17 cellular contexts compared by ENCODE assay signal in the genomic region with DNA sequence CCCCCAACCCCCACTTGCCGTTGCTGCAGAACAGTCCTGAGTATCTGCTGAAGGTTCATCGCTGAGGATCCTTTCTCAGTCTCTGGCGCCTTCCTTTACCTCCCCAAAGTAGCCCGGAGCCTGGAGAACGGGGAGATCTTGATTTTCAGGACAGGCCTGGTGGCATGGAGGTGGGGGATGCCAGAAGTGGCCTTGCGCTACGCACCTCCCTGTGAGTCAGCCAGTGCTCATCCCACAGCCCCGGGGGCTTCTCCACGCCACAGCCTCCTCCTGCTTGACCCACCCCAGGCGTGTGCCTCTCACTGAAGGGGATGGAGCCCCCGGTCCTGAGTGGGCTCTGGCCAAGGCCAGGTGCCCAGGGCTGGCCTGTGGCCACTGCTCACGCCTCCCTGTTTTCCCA.
DNase-seq lines count a peak whose midpoint lies in the region; ATAC-seq and TF ChIP-seq lines count a peak whose summit lies in the region.
"Had no signal": no experiment of that assay in that cellular context is flagged by ENCODE, and none has a peak within 500 bp of the region (broad histone marks: within the 10 kb centered on the region; RNA-seq: fewer than 3 reads in every experiment).

No MANE protein-coding gene starts in this region.

- no peaks in the 10 kb centered on the region for H3K23me2 ChIP-seq in H9 (ENCODE audit: insufficient read length, low read depth, low read length, poor library complexity, severe bottlenecking)

- H3K4me1 Mint-ChIP-seq in H9: peaks cover 52 to 57% of the 10 kb centered on the region in 2 experiments
- H3K4me1 Mint-ChIP-seq: CD14-positive monocyte had no signal

- H2BK120ac ChIP-seq in H9 (ENCODE audit: low read depth, low read length, poor library complexity, severe bottlenecking): no peak overlapping the region

- H2BK5ac ChIP-seq in H9 (ENCODE audit: insufficient read length, low read length): no peak overlapping the region

- H3K4ac ChIP-seq in H9 (ENCODE audit: low read depth, low read length): peak overlapping the region; percentile 12; the same call in 1 of the 2 replicates

- H3K79me2 ChIP-seq in H9 (ENCODE audit: insufficient read depth, low read length) (no peaks in the 10 kb centered on the region), smooth muscle cell (ENCODE audit: low read depth) (no peaks in the 10 kb centered on the region)

- ATAC-seq in body of pancreas: no peak
- ATAC-seq in HG02610 (IDR thresholded peaks at IDR 0.05; ENCODE audit: unreplicated experiment): no peak
- no peak for ATAC-seq in HG02763 (IDR thresholded peaks at IDR 0.05; ENCODE audit: unreplicated experiment)
- ATAC-seq: HCT116 had no signal

- peak overlapping the region; percentile 28 to 96 (median 93); a peak in 5 of 7 replicates for H3K27ac Mint-ChIP-seq in H9
- H3K27ac Mint-ChIP-seq: CD14-positive monocyte had no signal

- no peak overlapping the region for H4K5ac ChIP-seq in H9 (ENCODE audit: insufficient read length, low read depth, low read length)

- no peak for TF ChIP-seq POLR2A in body of pancreas (IDR thresholded peaks at IDR 0.05)
- TF ChIP-seq POLR2A in spleen (IDR thresholded peaks at IDR 0.05): no peak

- H3K27ac ChIP-seq in H9 (ENCODE audit: insufficient read length, low read depth, low read length) (no peak overlapping the region), body of pancreas (peak overlapping the region in 3 of 4 donors; percentile 47 to 62 (median 56)), smooth muscle cell (ENCODE audit: low read depth) (peak overlapping the region; percentile 52), spleen (no peak overlapping the region)

- H3T11ph ChIP-seq in H9 (ENCODE audit: low read length): no peak overlapping the region

- no peak overlapping the region for H2AFZ ChIP-seq in H9 (ENCODE audit: low read length)
- no peak overlapping the region for H2AFZ ChIP-seq in smooth muscle cell (ENCODE audit: low read depth)

- H2BK20ac ChIP-seq in H9 (ENCODE audit: low read depth, low read length, poor library complexity, severe bottlenecking): no peak overlapping the region

- no peaks in the 10 kb centered on the region; a peak in 3 of 5 replicates for H3K9me3 Mint-ChIP-seq in H9

- no peaks in the 10 kb centered on the region for H3K27me3 ChIP-seq in H9 (ENCODE audit: insufficient read depth, low read length)
- no peaks in the 10 kb centered on the region for H3K27me3 ChIP-seq in body of pancreas
- H3K27me3 ChIP-seq in smooth muscle cell (ENCODE audit: low read depth): no peaks in the 10 kb centered on the region
- H3K27me3 ChIP-seq in spleen (replicated peaks in 1 of 7): no peaks in the 10 kb centered on the region

- peak overlapping the region; percentile 89 for H2BK12ac ChIP-seq in H9 (ENCODE audit: insufficient read length, low read depth, low read length)

- H3K79me1 ChIP-seq in H9 (ENCODE audit: insufficient read depth, low read depth, low read length, poor library complexity, severe bottlenecking): no peaks in the 10 kb centered on the region

- H3K4me3 ChIP-seq in body of pancreas: no peak overlapping the region
- no peak overlapping the region for H3K4me3 ChIP-seq in smooth muscle cell
- no peak overlapping the region for H3K4me3 ChIP-seq in spleen

- peak overlapping the region; percentile 58 for H3K18ac ChIP-seq in H9 (ENCODE audit: insufficient read length, low read depth, low read length)

- peak overlapping the region; percentile 18 for H2AK5ac ChIP-seq in H9 (ENCODE audit: insufficient read length, low read length)

- H4K20me1 ChIP-seq in H9 (ENCODE audit: control insufficient read depth, insufficient read depth, insufficient read length) (peaks cover 2% of the 10 kb centered on the region), smooth muscle cell (ENCODE audit: low read depth) (no peaks in the 10 kb centered on the region)

- H3K4me2 ChIP-seq in H9 (ENCODE audit: insufficient read depth, insufficient read length, low read length): no peak overlapping the region
- peak overlapping the region; percentile 36 for H3K4me2 ChIP-seq in smooth muscle cell
- H3K4me2 ChIP-seq: SK-N-SH had no signal

- H2BK15ac ChIP-seq in H9 (ENCODE audit: low read depth, low read length): no peak overlapping the region

- TF ChIP-seq CTCF in H9 (conservative IDR thresholded peaks at IDR 0.05) (no peak), body of pancreas (IDR thresholded peaks at IDR 0.05) (no peak), smooth muscle cell (IDR thresholded peaks at IDR 0.05; ENCODE audit: borderline replicate concordance, insufficient read depth, poor library complexity, severe bottlenecking) (no peak), spleen (IDR thresholded peaks at IDR 0.05 in 8 of 11, conservative IDR thresholded peaks at IDR 0.05 in 3 of 11) (no peak)

- H3K9me3 ChIP-seq in H9 (ENCODE audit: control insufficient read depth, low read depth, low read length): no peaks in the 10 kb centered on the region
- no peaks in the 10 kb centered on the region for H3K9me3 ChIP-seq in body of pancreas
- H3K9me3 ChIP-seq in smooth muscle cell (replicated peaks; ENCODE audit: low read depth): no peaks in the 10 kb centered on the region
- H3K9me3 ChIP-seq in spleen: no peaks in the 10 kb centered on the region
- H3K9me3 ChIP-seq: SK-N-SH had no signal

- H3K23ac ChIP-seq in H9 (ENCODE audit: insufficient read length, low read depth, low read length): no peak overlapping the region

- no CpG with 5 or more reads among the region's 12 CpGs for WGBS in H9 (ENCODE audit: extremely low coverage, insufficient read length, low lambda C conversion rate)
- WGBS in body of pancreas, 2 donors: 84 to 87% methylated on average over 12 of the region's 12 CpGs
- 76% methylated on average over 12 of the region's 12 CpGs for WGBS in smooth muscle cell (ENCODE audit: low lambda C conversion rate)
- 93 to 98% (median 95%) methylated on average over 10 to 12 of the region's 12 CpGs for WGBS in spleen, 5 donors

- H3K4me3 Mint-ChIP-seq in H9: no peak overlapping the region
- H3K4me3 Mint-ChIP-seq: CD14-positive monocyte had no signal

- no peaks in the 10 kb centered on the region for H3K27me3 Mint-ChIP-seq in H9 (ENCODE audit: low read depth)

- H3K9ac ChIP-seq in H9 (ENCODE audit: extremely low read depth, insufficient read length, low read length): no peak overlapping the region
- H3K9ac ChIP-seq in smooth muscle cell (ENCODE audit: low read depth): no peak overlapping the region
- H3K9ac ChIP-seq: SK-N-SH had no signal

- peak overlapping the region; percentile 79 for H4K91ac ChIP-seq in H9 (ENCODE audit: insufficient read length, low read depth, low read length)

- no peaks in the 10 kb centered on the region for H3K36me3 ChIP-seq in body of pancreas (replicated peaks in 1 of 2; ENCODE audit: insufficient read depth in 1 of 2, low read depth in 2 of 2)
- no peaks in the 10 kb centered on the region for H3K36me3 ChIP-seq in smooth muscle cell (ENCODE audit: low read depth)
- H3K36me3 ChIP-seq in spleen: peaks cover 0 to 35% (median 2%) of the 10 kb centered on the region in 6 donors

- H3K36me3 Mint-ChIP-seq in H9 (ENCODE audit: insufficient read depth in 1 of 3, low read depth in 3 of 3): peaks cover 1 to 9% (median 4%) of the 10 kb centered on the region in 3 experiments; a peak in 3 of 7 replicates

- H3K14ac ChIP-seq in H9 (ENCODE audit: insufficient read depth, low read length): peak overlapping the region; percentile 31; the same call in 1 of the 2 replicates

- intact Hi-C loops in body of pancreas (cut with DNase I): loop anchor here (10.0 kb wide), 1 partner anchor 53 kb away; no protein-coding TSS in a partner anchor
- intact Hi-C loops in spleen (cut with DNase I; ENCODE audit: low total_unique reads): no loop called here

- H3K4me1 ChIP-seq in H9 (ENCODE audit: insufficient read depth, low read length) (peaks cover 5% of the 10 kb centered on the region; the same call in 1 of the 2 replicates), body of pancreas (peaks cover 20% of the 10 kb centered on the region), smooth muscle cell (ENCODE audit: low read depth) (no peaks in the 10 kb centered on the region), spleen (no peaks in the 10 kb centered on the region)

- no peak overlapping the region for H4K8ac ChIP-seq in H9 (replicated peaks; ENCODE audit: insufficient read length, low read depth, low read length)

- DNase-seq in H9: no peak
- DNase-seq in body of pancreas: no peak
- peak; percentile 86 for DNase-seq in islet precursor cell
- no peak for DNase-seq in smooth muscle cell (lab: John Stamatoyannopoulos, UW; ENCODE audit: unreplicated experiment)
- no peak for DNase-seq in stimulated activated CD4-positive, alpha-beta T cell treated with anti-CD3 and anti-CD28 coated beads, Interleukin-12 subunit alpha, Interleukin-12 subunit beta, amount 100 ng/mL, for 4 hours
- no peak for DNase-seq in spleen
- DNase-seq: EL, NCI-H1092 treated with DMSO at 0.1 percent for 48 hours, NCI-H1694, NCI-H2227 treated with DMSO at 0.1 percent for 48 hours, NCI-H524, SHP77, SK-N-SH had no signal

- no peak overlapping the region for H3K56ac ChIP-seq in H9 (ENCODE audit: insufficient read length, low read depth, low read length)

- peaks cover 6% of the 10 kb centered on the region for H3F3A ChIP-seq in smooth muscle cell (ENCODE audit: low read depth)

Comparison
In these comparisons a context has a peak if more than half of its experiments do, and no peak if none do; other contexts are left out.
1. H3K27ac ChIP-seq: peak in body of pancreas (3 of 4) and smooth muscle cell (single experiment); none in H9 (single experiment) and spleen (0 of 8).